In genomic region chr11:7965386-7965785, GRCh38 we compare ENCODE assay signal across 1 cellular context.
TF ChIP-seq lines count a peak whose summit lies in the region.

TSS of gene NLRP10 (minus strand) at chr11:7965447. CDS start at chr11:7963495, 1,952 bp downstream.

TF ChIP-seq in IMR-90, 13 proteins besides CTCF, POLR2A, EP300 and RAD21 (continued from another document):
- TF ChIP-seq NFE2L2 (IDR thresholded peaks at IDR 0.05; ENCODE audit: low read depth, low read length), result no peak
- TF ChIP-seq, protein P1, sequence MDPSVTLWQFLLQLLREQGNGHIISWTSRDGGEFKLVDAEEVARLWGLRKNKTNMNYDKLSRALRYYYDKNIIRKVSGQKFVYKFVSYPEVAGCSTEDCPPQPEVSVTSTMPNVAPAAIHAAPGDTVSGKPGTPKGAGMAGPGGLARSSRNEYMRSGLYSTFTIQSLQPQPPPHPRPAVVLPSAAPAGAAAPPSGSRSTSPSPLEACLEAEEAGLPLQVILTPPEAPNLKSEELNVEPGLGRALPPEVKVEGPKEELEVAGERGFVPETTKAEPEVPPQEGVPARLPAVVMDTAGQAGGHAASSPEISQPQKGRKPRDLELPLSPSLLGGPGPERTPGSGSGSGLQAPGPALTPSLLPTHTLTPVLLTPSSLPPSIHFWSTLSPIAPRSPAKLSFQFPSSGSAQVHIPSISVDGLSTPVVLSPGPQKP (IDR thresholded peaks at IDR 0.05; ENCODE audit: borderline replicate concordance, low read depth, low read length), result no peak
